1 cellular context compared by ENCODE assay signal in genomic region chr11:34907934-34908593, GRCh38.
TF ChIP-seq lines count a peak whose summit lies in the region.

No MANE protein-coding gene starts in this region.

TF ChIP-seq in HCT116, 20 proteins besides CTCF, POLR2A, EP300 and RAD21 (continued from another document):
- TF ChIP-seq POLR2AphosphoS5 (IDR thresholded peaks at IDR 0.05; ENCODE audit: low read depth, low read length) (no peak), MAX (IDR thresholded peaks at IDR 0.05) (no peak), FOSL1 (IDR thresholded peaks at IDR 0.05; ENCODE audit: low read depth) (no peak), CBX3 (IDR thresholded peaks at IDR 0.05; ENCODE audit: low read depth) (no peak), YY1 (IDR thresholded peaks at IDR 0.05; ENCODE audit: extremely low read depth, insufficient replicate concordance, low read depth, low read length) (no peak), EZH2 (IDR thresholded peaks at IDR 0.05) (no peak), TCF7L2 (IDR thresholded peaks at IDR 0.05; ENCODE audit: borderline replicate concordance, extremely low read depth, insufficient read depth, insufficient read length) (no peak), CEBPB (IDR thresholded peaks at IDR 0.05; ENCODE audit: low read depth) (no peak), ZFX (IDR thresholded peaks at IDR 0.05) (no peak)
- TF ChIP-seq, protein P1, sequence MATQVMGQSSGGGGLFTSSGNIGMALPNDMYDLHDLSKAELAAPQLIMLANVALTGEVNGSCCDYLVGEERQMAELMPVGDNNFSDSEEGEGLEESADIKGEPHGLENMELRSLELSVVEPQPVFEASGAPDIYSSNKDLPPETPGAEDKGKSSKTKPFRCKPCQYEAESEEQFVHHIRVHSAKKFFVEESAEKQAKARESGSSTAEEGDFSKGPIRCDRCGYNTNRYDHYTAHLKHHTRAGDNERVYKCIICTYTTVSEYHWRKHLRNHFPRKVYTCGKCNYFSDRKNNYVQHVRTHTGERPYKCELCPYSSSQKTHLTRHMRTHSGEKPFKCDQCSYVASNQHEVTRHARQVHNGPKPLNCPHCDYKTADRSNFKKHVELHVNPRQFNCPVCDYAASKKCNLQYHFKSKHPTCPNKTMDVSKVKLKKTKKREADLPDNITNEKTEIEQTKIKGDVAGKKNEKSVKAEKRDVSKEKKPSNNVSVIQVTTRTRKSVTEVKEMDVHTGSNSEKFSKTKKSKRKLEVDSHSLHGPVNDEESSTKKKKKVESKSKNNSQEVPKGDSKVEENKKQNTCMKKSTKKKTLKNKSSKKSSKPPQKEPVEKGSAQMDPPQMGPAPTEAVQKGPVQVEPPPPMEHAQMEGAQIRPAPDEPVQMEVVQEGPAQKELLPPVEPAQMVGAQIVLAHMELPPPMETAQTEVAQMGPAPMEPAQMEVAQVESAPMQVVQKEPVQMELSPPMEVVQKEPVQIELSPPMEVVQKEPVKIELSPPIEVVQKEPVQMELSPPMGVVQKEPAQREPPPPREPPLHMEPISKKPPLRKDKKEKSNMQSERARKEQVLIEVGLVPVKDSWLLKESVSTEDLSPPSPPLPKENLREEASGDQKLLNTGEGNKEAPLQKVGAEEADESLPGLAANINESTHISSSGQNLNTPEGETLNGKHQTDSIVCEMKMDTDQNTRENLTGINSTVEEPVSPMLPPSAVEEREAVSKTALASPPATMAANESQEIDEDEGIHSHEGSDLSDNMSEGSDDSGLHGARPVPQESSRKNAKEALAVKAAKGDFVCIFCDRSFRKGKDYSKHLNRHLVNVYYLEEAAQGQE (IDR thresholded peaks at IDR 0.05; ENCODE audit: low read depth), result no peak
